Comparison of ENCODE assay signal across 8 cellular contexts in the genomic region with DNA sequence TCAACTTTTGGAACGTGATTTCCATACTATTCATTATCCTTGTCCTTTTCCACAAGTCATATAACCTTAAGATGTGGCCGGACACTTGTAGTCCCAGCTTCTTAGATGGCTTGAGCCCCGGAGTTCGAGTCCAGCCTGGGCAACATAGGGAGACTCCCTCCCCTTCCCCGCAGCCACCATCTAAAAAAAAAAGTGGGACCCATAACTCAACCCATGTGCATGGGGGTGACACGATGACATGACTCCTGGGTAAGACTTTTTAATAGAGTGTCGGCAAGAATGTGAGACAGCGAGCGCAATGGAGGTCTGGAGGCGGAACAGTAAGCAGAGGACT. TPM values are rescaled to one million over a fixed set of nuclear protein-coding genes. Genes with fewer than 3 reads are reported as not detected.
DNase-seq lines count a peak whose midpoint lies in the region; ATAC-seq and TF ChIP-seq lines count a peak whose summit lies in the region.

No MANE protein-coding gene starts in this region.

- H3K36me3 ChIP-seq in SK-N-MC (ENCODE audit: insufficient read depth, low read length) (peaks cover 20% of the 10 kb centered on the region; the same call in 1 of the 2 replicates), esophagus muscularis mucosa (peaks cover 0 to 30% (median 14%) of the 10 kb centered on the region in 4 donors), neutrophil (peaks cover 22% of the 10 kb centered on the region)

- H3K4me3 ChIP-seq in SK-N-MC (peak overlapping the region; percentile 88), esophagus muscularis mucosa (peak overlapping the region; percentile 66 to 90 (median 84)), neutrophil (ENCODE audit: low read depth in 1 of 2, low read length in 1 of 2) (peak overlapping the region; percentile 76 to 95)

- TF ChIP-seq CTCF in esophagus muscularis mucosa (IDR thresholded peaks at IDR 0.05) (no peak), neutrophil (IDR thresholded peaks at IDR 0.05) (no peak)

- no peaks in the 10 kb centered on the region for H3K27me3 ChIP-seq in esophagus muscularis mucosa
- H3K27me3 ChIP-seq in neutrophil: no peaks in the 10 kb centered on the region

- H3K4me1 ChIP-seq in esophagus muscularis mucosa (peaks cover 16 to 20% (median 16%) of the 10 kb centered on the region in 4 donors), neutrophil (ENCODE audit: control insufficient read depth in 1 of 2, insufficient read depth in 1 of 2, low read depth in 1 of 2, low read length in 1 of 2) (peaks cover 18% of the 10 kb centered on the region in 2 experiments)

- no peak for ATAC-seq in GM19452 (IDR thresholded peaks at IDR 0.05; ENCODE audit: unreplicated experiment)

- H3K9me3 ChIP-seq in SK-N-MC (ENCODE audit: low read depth, low read length) (no peaks in the 10 kb centered on the region), esophagus muscularis mucosa (no peaks in the 10 kb centered on the region), neutrophil (no peaks in the 10 kb centered on the region)

- intact Hi-C loops in esophagus muscularis mucosa (cut with DNase I): loop anchor here (10.0 kb wide), 1 partner anchor 71 kb away; the partner anchor contains the start of genes AIDA and BROX

- TF ChIP-seq EP300 in esophagus muscularis mucosa (IDR thresholded peaks at IDR 0.05): no peak

- WGBS in esophagus muscularis mucosa: 14% methylated on average over 10 of the region's 10 CpGs

- H3K9ac ChIP-seq in SK-N-MC (ENCODE audit: insufficient read length): peak overlapping the region; percentile 90

- H3K27ac ChIP-seq in SK-N-MC (peak overlapping the region; percentile 93), esophagus muscularis mucosa (replicated peaks in 1 of 4) (peak overlapping the region; percentile 89 to 93 (median 90)), neutrophil (peak overlapping the region; percentile 94)

- DNase-seq in NCI-H1436 (lab: John Stamatoyannopoulos, UW) (peak; percentile 41), NCI-H1436 treated with DMSO at 0.1 percent for 48 hours (lab: John Stamatoyannopoulos, UW) (no peak), SK-N-MC (ENCODE audit: low read depth, low spot score) (no peak), esophagus muscularis mucosa (ENCODE audit: extremely low spot score) (no peak), activated gamma-delta T cell (lab: John Stamatoyannopoulos, UW) (no peak), HPDE6-E6E7 (ENCODE audit: extremely low spot score) (no peak)

- no peak for TF ChIP-seq POLR2A in esophagus muscularis mucosa (IDR thresholded peaks at IDR 0.05; ENCODE audit: low read depth)

RNA-seq across cellular contexts. Expression of gene MIA3, which starts 25.7 kb away (rescaled TPM):
- 10 to 100 TPM; 36.1 to 53.0 (median 49.0) TPM for total RNA-seq in esophagus muscularis mucosa

RNA-seq across cellular contexts. Expression of gene TAF1A, which starts 53.8 kb away (rescaled TPM):
- 1 to 10 TPM; 2.5 to 4.5 (median 3.9) TPM for total RNA-seq in esophagus muscularis mucosa
